ENCODE assay signal across 8 cellular contexts in the genomic region with DNA sequence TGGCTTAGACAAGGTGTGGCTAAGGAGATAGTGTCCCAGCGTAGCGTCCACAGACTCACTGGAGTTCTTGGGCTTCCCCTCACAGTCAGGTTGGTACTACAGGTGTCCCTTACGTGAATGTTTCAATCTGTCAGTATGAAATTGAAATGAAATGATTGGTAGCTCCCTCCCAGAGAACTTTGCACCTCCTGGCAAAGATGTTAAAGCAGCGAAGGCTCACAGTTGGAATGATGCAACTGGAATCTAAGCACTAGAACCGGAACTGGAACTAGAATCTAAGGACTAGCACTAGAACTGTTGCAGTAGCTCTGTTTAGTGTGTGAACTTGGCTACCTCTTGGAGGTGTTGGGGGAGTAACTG. TPM values are rescaled to one million over a fixed set of nuclear protein-coding genes. Genes with fewer than 3 reads are reported as not detected.
DNase-seq lines count a peak whose midpoint lies in the region; ATAC-seq, FAIRE-seq and TF ChIP-seq lines count a peak whose summit lies in the region.

No MANE protein-coding gene starts in this region.

- no peak for ATAC-seq in activated naive CD8-positive, alpha-beta T cell treated with anti-CD3 and anti-CD28 coated beads, Interleukin-2, amount 50 U/mL, for 24 hours
- ATAC-seq in HepG2 (peak; percentile 37), GM21825 (IDR thresholded peaks at IDR 0.05; ENCODE audit: unreplicated experiment) (no peak)

- TF ChIP-seq EP300 in HepG2 (IDR thresholded peaks at IDR 0.05; ENCODE audit: low read depth in 2 of 2, low read length in 2 of 2) (0 out of 4 replicates have a peak, but pooled peaks of 1 of the 2 experiments have one; percentile 23), HepG2 (CRISPR knock-in tag; IDR thresholded peaks at IDR 0.05; ENCODE audit: borderline replicate concordance) (no peak)

- no peaks in the 10 kb centered on the region for H3K27me3 ChIP-seq in HL-60 (ENCODE audit: insufficient read depth, poor library complexity, severe bottlenecking)
- peaks cover 0 to 3% of the 10 kb centered on the region in 2 experiments; a peak in 1 of 5 replicates for H3K27me3 ChIP-seq in HepG2 (ENCODE audit: control insufficient read depth in 1 of 2, insufficient read depth in 2 of 2, low read length in 2 of 2)

- no peaks in the 10 kb centered on the region; a peak in 1 of 5 replicates for H3K36me3 ChIP-seq in HepG2 (replicated peaks in 1 of 2; ENCODE audit: control insufficient read depth in 1 of 2, insufficient read depth in 2 of 2, low read length in 2 of 2)

- H2AFZ ChIP-seq in HepG2 (ENCODE audit: low read length), result no peak overlapping the region

- no peaks in the 10 kb centered on the region for H3K9me3 Mint-ChIP-seq in activated naive CD8-positive, alpha-beta T cell treated with anti-CD3 and anti-CD28 coated beads, Interleukin-2, amount 50 U/mL, for 24 hours

- peaks cover 43% of the 10 kb centered on the region for H3K4me1 Mint-ChIP-seq in activated naive CD8-positive, alpha-beta T cell treated with anti-CD3 and anti-CD28 coated beads, Interleukin-2, amount 50 U/mL, for 24 hours

- H3K27me3 Mint-ChIP-seq in activated naive CD8-positive, alpha-beta T cell treated with anti-CD3 and anti-CD28 coated beads, Interleukin-2, amount 50 U/mL, for 24 hours, result no peaks in the 10 kb centered on the region

- no peaks in the 10 kb centered on the region; the same call in 1 of the 2 replicates for H4K20me1 ChIP-seq in HepG2 (ENCODE audit: insufficient read depth, low read length)

- CTCF ChIA-PET in HepG2 (lab: Yijun Ruan, JAX; ENCODE audit: low intra/inter-chr PET ratio, low total read pairs), result no interaction called here

- peaks cover 13% of the 10 kb centered on the region for H3K36me3 Mint-ChIP-seq in activated naive CD8-positive, alpha-beta T cell treated with anti-CD3 and anti-CD28 coated beads, Interleukin-2, amount 50 U/mL, for 24 hours (ENCODE audit: low read depth)

- no TSS peak for BruUV-seq in HepG2 (replicated peaks; lab: Mats Ljungman, UMichigan)

- H3K27ac ChIP-seq in HL-60 (replicated peaks) (no peak overlapping the region), HepG2 (ENCODE audit: extremely low read length, insufficient read depth, low read length) (peak overlapping the region; percentile 86)

- TF ChIP-seq CTCF in AG09309 (IDR thresholded peaks at IDR 0.05; ENCODE audit: control insufficient read depth, insufficient read depth, low read depth, low read length, missing control alignments), result no peak
- TF ChIP-seq CTCF in HL-60 (IDR thresholded peaks at IDR 0.05; ENCODE audit: insufficient read depth, low read length), result no peak
- TF ChIP-seq CTCF in HepG2 (CRISPR knock-in tag; IDR thresholded peaks at IDR 0.05), result no peak

- H3K79me2 ChIP-seq in HepG2 (ENCODE audit: insufficient read depth, low read length), result peaks cover 90% of the 10 kb centered on the region

- POLR2A ChIA-PET in HepG2 (lab: Yijun Ruan, JAX), result interaction anchor here (0.9 to 2.8 kb wide), 12 partner anchors 13 to 428 kb away, joined by 3 to 40 read pairs (median 4); a partner anchor contains a TSS

- intact Hi-C loops in HepG2 (cut with micrococcal nuclease; ENCODE audit: unreplicated experiment), result loop anchor here (5.0 kb wide), 3 partner anchors 40 to 85 kb away; a partner anchor contains a TSS

- H3K9me3 ChIP-seq in HepG2 (ENCODE audit: low read length), result no peaks in the 10 kb centered on the region

- peak; percentile 35; a peak in 2 of 4 replicates for TF ChIP-seq POLR2A in HepG2 (IDR thresholded peaks at IDR 0.05; ENCODE audit: insufficient read depth in 1 of 2, low read depth in 2 of 2, low read length in 2 of 2)

- H3K9ac ChIP-seq in HepG2 (ENCODE audit: insufficient read depth, low read depth, low read length), result peak overlapping the region; percentile 97

- H3K4me3 Mint-ChIP-seq in activated naive CD8-positive, alpha-beta T cell treated with anti-CD3 and anti-CD28 coated beads, Interleukin-2, amount 50 U/mL, for 24 hours, result peak overlapping the region; percentile 92

- H3K27ac Mint-ChIP-seq in activated naive CD8-positive, alpha-beta T cell treated with anti-CD3 and anti-CD28 coated beads, Interleukin-2, amount 50 U/mL, for 24 hours, result no peak overlapping the region

- peak; percentile 23 for DNase-seq in AG09309 (ENCODE audit: low read depth)
- peak in 1 of 2 experiments; percentile 38 for DNase-seq in HL-60 (ENCODE audit: low read depth in 1 of 2, low spot score in 1 of 2)
- DNase-seq in activated naive CD8-positive, alpha-beta T cell treated with anti-CD3 and anti-CD28 coated beads, Interleukin-2, amount 50 U/mL, for 24 hours, result no peak
- peak; percentile 74 for DNase-seq in HepG2 (ENCODE audit: low spot score)
- no peak for DNase-seq in stimulated activated CD4-positive, alpha-beta T cell treated with anti-CD3 and anti-CD28 coated beads, Interleukin-15, amount 100 ng/mL, for 24 hours
- no peak for DNase-seq in NCI-H1105 treated with DMSO at 0.1 percent for 48 hours (lab: John Stamatoyannopoulos, UW)
- no peak for DNase-seq in stimulated activated CD4-positive, alpha-beta T cell treated with anti-CD3 and anti-CD28 coated beads, Interleukin-4, amount 100 ng/mL, for 1 hour

- TF ChIP-seq RAD21 in HepG2 (CRISPR knock-in tag; IDR thresholded peaks at IDR 0.05), result no peak

- no peak for FAIRE-seq in HepG2 (lab: Jason Lieb, UNC)

- peak overlapping the region; percentile 80 for H3K4me2 ChIP-seq in HepG2 (ENCODE audit: low read depth, low read length)

- peak overlapping the region; percentile 89 for H3K4me3 ChIP-seq in AG09309 (ENCODE audit: control insufficient read depth, low read depth, low read length)
- H3K4me3 ChIP-seq in HL-60 (replicated peaks; ENCODE audit: insufficient read depth, low read length), result peak overlapping the region; percentile 97
- H3K4me3 ChIP-seq in HepG2 (replicated peaks in 1 of 3; ENCODE audit: insufficient read depth in 1 of 3, low read depth in 2 of 3, low read length in 3 of 3), result peak overlapping the region; percentile 66 to 91 (median 85)

- 0% methylated on average over 5 of the region's 5 CpGs for WGBS in HepG2 (ENCODE audit: low lambda C conversion rate)

- in situ Hi-C loops in HepG2 (cut with HindIII; ENCODE audit: extremely low pct_ligation_motif_present, low pct_unique_long_range_greater_than_20kb), result no loop called here

- peaks cover 65% of the 10 kb centered on the region for H3K4me1 ChIP-seq in HepG2 (ENCODE audit: insufficient read depth, low read length)

RNA-seq across cellular contexts. Expression of a gene that starts 1.1 kb away (rescaled TPM):
- 45.9 and 70.0 TPM in 2 replicates for total RNA-seq in HepG2 (2016; rRNA removed; fragmentation: Illumina TruSeq; extraction: Trizol)
- 7.1 and 7.4 TPM in 2 replicates for total RNA-seq in HepG2 (2016; cell fraction: cytosol; rRNA removed; fragmentation: Illumina TruSeq; extraction: Trizol; ENCODE audit: low read depth)
- total RNA-seq in HepG2 (2016; cell fraction: insoluble cytoplasmic fraction; rRNA removed; fragmentation: Illumina TruSeq; extraction: Trizol), result 48.2 and 69.3 TPM in 2 replicates
- 23.8 and 25.3 TPM in 2 replicates for total RNA-seq in HepG2 (2016; cell fraction: membrane; rRNA removed; fragmentation: Illumina TruSeq; extraction: Trizol)
- 54.0 and 61.5 TPM in 2 replicates for total RNA-seq in HepG2 (2016; cell fraction: nucleus; rRNA removed; fragmentation: Illumina TruSeq; extraction: Trizol)
- 51.3 and 62.9 TPM in 2 replicates for polyA plus RNA-seq in HepG2 (2011; rRNA removed)
- 44.6 and 59.9 TPM in 2 replicates for polyA plus RNA-seq in HepG2 (2011; cell fraction: cytosol; rRNA removed)
- polyA plus RNA-seq in HepG2 (2011; cell fraction: nucleus; rRNA removed), result 10.5 and 11.9 TPM in 2 replicates
- 69.2 and 75.5 TPM in 2 replicates for polyA plus RNA-seq in HepG2 (2012)
- 5.7 TPM in 2 replicates for polyA plus RNA-seq in HepG2 (2016; cell fraction: cytosol; fragmentation: Illumina TruSeq; extraction: Trizol; ENCODE audit: low read depth)
- polyA plus RNA-seq in HepG2 (2016; cell fraction: insoluble cytoplasmic fraction; fragmentation: Illumina TruSeq; extraction: Trizol; ENCODE audit: low read depth), result 37.4 and 41.3 TPM in 2 replicates
- 10.6 and 10.8 TPM in 2 replicates for polyA plus RNA-seq in HepG2 (2016; cell fraction: membrane; fragmentation: Illumina TruSeq; extraction: Trizol; ENCODE audit: low read depth)
- 58.2 and 58.6 TPM in 2 replicates for polyA plus RNA-seq in HepG2 (2016; cell fraction: nucleus; fragmentation: Illumina TruSeq; extraction: Trizol; ENCODE audit: insufficient read depth, low read depth)
- polyA minus RNA-seq in HepG2 (2011; rRNA and poly(A)+ RNA removed; ENCODE audit: low replicate concordance), result 30.4 and 51.6 TPM in 2 replicates
- polyA minus RNA-seq in HepG2 (2011; cell fraction: cytosol; rRNA and poly(A)+ RNA removed), result 38.5 and 48.4 TPM in 2 replicates
- polyA minus RNA-seq in HepG2 (2011; cell fraction: nucleus; rRNA and poly(A)+ RNA removed), result 28.3 and 33.1 TPM in 2 replicates

RNA-seq across cellular contexts. Expression of a gene that starts 1.4 kb away (rescaled TPM):
- 11.8 and 12.3 TPM in 2 replicates for total RNA-seq in HepG2 (2016; rRNA removed; fragmentation: Illumina TruSeq; extraction: Trizol)
- total RNA-seq in HepG2 (2016; cell fraction: cytosol; rRNA removed; fragmentation: Illumina TruSeq; extraction: Trizol; ENCODE audit: low read depth), result 1.6 and 2.1 TPM in 2 replicates
- 11.1 and 11.2 TPM in 2 replicates for total RNA-seq in HepG2 (2016; cell fraction: insoluble cytoplasmic fraction; rRNA removed; fragmentation: Illumina TruSeq; extraction: Trizol)
- total RNA-seq in HepG2 (2016; cell fraction: membrane; rRNA removed; fragmentation: Illumina TruSeq; extraction: Trizol), result 2.8 and 3.5 TPM in 2 replicates
- total RNA-seq in HepG2 (2016; cell fraction: nucleus; rRNA removed; fragmentation: Illumina TruSeq; extraction: Trizol), result 17.2 and 17.6 TPM in 2 replicates
- 18.6 and 23.4 TPM in 2 replicates for polyA plus RNA-seq in HepG2 (2011; rRNA removed)
- 8.3 and 8.9 TPM in 2 replicates for polyA plus RNA-seq in HepG2 (2011; cell fraction: cytosol; rRNA removed)
- 26.9 and 27.4 TPM in 2 replicates for polyA plus RNA-seq in HepG2 (2011; cell fraction: nucleus; rRNA removed)
- 7.2 and 7.5 TPM in 2 replicates for polyA plus RNA-seq in HepG2 (2012)
- 0.44 and 0.62 TPM in 2 replicates for polyA plus RNA-seq in HepG2 (2016; cell fraction: cytosol; fragmentation: Illumina TruSeq; extraction: Trizol; ENCODE audit: low read depth)
- polyA plus RNA-seq in HepG2 (2016; cell fraction: insoluble cytoplasmic fraction; fragmentation: Illumina TruSeq; extraction: Trizol; ENCODE audit: low read depth), result 10.7 and 10.8 TPM in 2 replicates
- polyA plus RNA-seq in HepG2 (2016; cell fraction: membrane; fragmentation: Illumina TruSeq; extraction: Trizol; ENCODE audit: low read depth), result 1.1 and 1.2 TPM in 2 replicates
- 19.2 and 19.7 TPM in 2 replicates for polyA plus RNA-seq in HepG2 (2016; cell fraction: nucleus; fragmentation: Illumina TruSeq; extraction: Trizol; ENCODE audit: insufficient read depth, low read depth)
- polyA minus RNA-seq in HepG2 (2011; rRNA and poly(A)+ RNA removed; ENCODE audit: low replicate concordance), result 78.1 and 115 TPM in 2 replicates
- 9.3 and 13.0 TPM in 2 replicates for polyA minus RNA-seq in HepG2 (2011; cell fraction: cytosol; rRNA and poly(A)+ RNA removed)
- polyA minus RNA-seq in HepG2 (2011; cell fraction: nucleus; rRNA and poly(A)+ RNA removed), result 46.9 and 55.0 TPM in 2 replicates

RNA-seq across cellular contexts. Expression of a gene that starts 52.9 kb away (rescaled TPM):
- 57.9 and 66.0 TPM in 2 replicates for total RNA-seq in HepG2 (2016; rRNA removed; fragmentation: Illumina TruSeq; extraction: Trizol)
- total RNA-seq in HepG2 (2016; cell fraction: cytosol; rRNA removed; fragmentation: Illumina TruSeq; extraction: Trizol; ENCODE audit: low read depth), result 64.4 and 64.9 TPM in 2 replicates
- 53.6 and 69.9 TPM in 2 replicates for total RNA-seq in HepG2 (2016; cell fraction: insoluble cytoplasmic fraction; rRNA removed; fragmentation: Illumina TruSeq; extraction: Trizol)
- 78.0 and 88.8 TPM in 2 replicates for total RNA-seq in HepG2 (2016; cell fraction: membrane; rRNA removed; fragmentation: Illumina TruSeq; extraction: Trizol)
- 17.0 and 19.2 TPM in 2 replicates for total RNA-seq in HepG2 (2016; cell fraction: nucleus; rRNA removed; fragmentation: Illumina TruSeq; extraction: Trizol)
- 20.2 and 26.6 TPM in 2 replicates for polyA plus RNA-seq in HepG2 (2011; rRNA removed)
- polyA plus RNA-seq in HepG2 (2011; cell fraction: cytosol; rRNA removed), result 11.5 and 18.2 TPM in 2 replicates
- 4.6 and 8.4 TPM in 2 replicates for polyA plus RNA-seq in HepG2 (2011; cell fraction: nucleus; rRNA removed)
- 26.6 and 34.8 TPM in 2 replicates for polyA plus RNA-seq in HepG2 (2012)
- polyA plus RNA-seq in HepG2 (2016; cell fraction: cytosol; fragmentation: Illumina TruSeq; extraction: Trizol; ENCODE audit: low read depth), result 68.5 and 88.0 TPM in 2 replicates
- polyA plus RNA-seq in HepG2 (2016; cell fraction: insoluble cytoplasmic fraction; fragmentation: Illumina TruSeq; extraction: Trizol; ENCODE audit: low read depth), result 70.2 and 81.1 TPM in 2 replicates
- 72.0 and 84.6 TPM in 2 replicates for polyA plus RNA-seq in HepG2 (2016; cell fraction: membrane; fragmentation: Illumina TruSeq; extraction: Trizol; ENCODE audit: low read depth)
- 35.6 and 37.3 TPM in 2 replicates for polyA plus RNA-seq in HepG2 (2016; cell fraction: nucleus; fragmentation: Illumina TruSeq; extraction: Trizol; ENCODE audit: insufficient read depth, low read depth)
- polyA minus RNA-seq in HepG2 (2011; rRNA and poly(A)+ RNA removed; ENCODE audit: low replicate concordance), result 1.8 and 6.6 TPM in 2 replicates
- polyA minus RNA-seq in HepG2 (2011; cell fraction: cytosol; rRNA and poly(A)+ RNA removed), result 6.4 and 6.8 TPM in 2 replicates
- 6.2 and 6.6 TPM in 2 replicates for polyA minus RNA-seq in HepG2 (2011; cell fraction: nucleus; rRNA and poly(A)+ RNA removed)

RNA-seq across cellular contexts. Expression of a gene that starts 53.0 kb away (rescaled TPM):
- 49.0 and 64.9 TPM in 2 replicates for total RNA-seq in HepG2 (2016; rRNA removed; fragmentation: Illumina TruSeq; extraction: Trizol)
- 8.0 and 8.5 TPM in 2 replicates for total RNA-seq in HepG2 (2016; cell fraction: cytosol; rRNA removed; fragmentation: Illumina TruSeq; extraction: Trizol; ENCODE audit: low read depth)
- total RNA-seq in HepG2 (2016; cell fraction: insoluble cytoplasmic fraction; rRNA removed; fragmentation: Illumina TruSeq; extraction: Trizol), result 46.7 and 66.8 TPM in 2 replicates
- 22.5 and 24.5 TPM in 2 replicates for total RNA-seq in HepG2 (2016; cell fraction: membrane; rRNA removed; fragmentation: Illumina TruSeq; extraction: Trizol)
- total RNA-seq in HepG2 (2016; cell fraction: nucleus; rRNA removed; fragmentation: Illumina TruSeq; extraction: Trizol), result 19.4 and 23.0 TPM in 2 replicates
- polyA plus RNA-seq in HepG2 (2011; rRNA removed), result 10.3 and 11.1 TPM in 2 replicates
- polyA plus RNA-seq in HepG2 (2011; cell fraction: cytosol; rRNA removed), result 10.7 and 12.9 TPM in 2 replicates
- polyA plus RNA-seq in HepG2 (2011; cell fraction: nucleus; rRNA removed), result 6.0 and 8.7 TPM in 2 replicates
- 17.9 and 20.6 TPM in 2 replicates for polyA plus RNA-seq in HepG2 (2012)
- 3.8 and 4.4 TPM in 2 replicates for polyA plus RNA-seq in HepG2 (2016; cell fraction: cytosol; fragmentation: Illumina TruSeq; extraction: Trizol; ENCODE audit: low read depth)
- 55.6 and 56.7 TPM in 2 replicates for polyA plus RNA-seq in HepG2 (2016; cell fraction: insoluble cytoplasmic fraction; fragmentation: Illumina TruSeq; extraction: Trizol; ENCODE audit: low read depth)
- polyA plus RNA-seq in HepG2 (2016; cell fraction: membrane; fragmentation: Illumina TruSeq; extraction: Trizol; ENCODE audit: low read depth), result 11.3 and 13.5 TPM in 2 replicates
- polyA plus RNA-seq in HepG2 (2016; cell fraction: nucleus; fragmentation: Illumina TruSeq; extraction: Trizol; ENCODE audit: insufficient read depth, low read depth), result 27.1 and 29.6 TPM in 2 replicates
- polyA minus RNA-seq in HepG2 (2011; rRNA and poly(A)+ RNA removed; ENCODE audit: low replicate concordance), result 10.5 and 29.0 TPM in 2 replicates
- polyA minus RNA-seq in HepG2 (2011; cell fraction: cytosol; rRNA and poly(A)+ RNA removed), result 9.0 and 11.3 TPM in 2 replicates
- 6.8 and 10.8 TPM in 2 replicates for polyA minus RNA-seq in HepG2 (2011; cell fraction: nucleus; rRNA and poly(A)+ RNA removed)

Comparison
In these comparisons a context has a peak if more than half of its experiments do, and no peak if none do; other contexts are left out.
1. DNase-seq: peak in AG09309 (single experiment) and HepG2 (single experiment); none in activated naive CD8-positive, alpha-beta T cell treated with anti-CD3 and anti-CD28 coated beads, Interleukin-2, amount 50 U/mL, for 24 hours (single experiment), stimulated activated CD4-positive, alpha-beta T cell treated with anti-CD3 and anti-CD28 coated beads, Interleukin-15, amount 100 ng/mL, for 24 hours (single experiment), NCI-H1105 treated with DMSO at 0.1 percent for 48 hours (single experiment) and stimulated activated CD4-positive, alpha-beta T cell treated with anti-CD3 and anti-CD28 coated beads, Interleukin-4, amount 100 ng/mL, for 1 hour (single experiment).
2. Peak in every context shown above with its lines, with median percentiles within 50 percentile points of each other: H3K4me3 ChIP-seq.